25 cellular contexts compared by ENCODE assay signal in the genomic region with DNA sequence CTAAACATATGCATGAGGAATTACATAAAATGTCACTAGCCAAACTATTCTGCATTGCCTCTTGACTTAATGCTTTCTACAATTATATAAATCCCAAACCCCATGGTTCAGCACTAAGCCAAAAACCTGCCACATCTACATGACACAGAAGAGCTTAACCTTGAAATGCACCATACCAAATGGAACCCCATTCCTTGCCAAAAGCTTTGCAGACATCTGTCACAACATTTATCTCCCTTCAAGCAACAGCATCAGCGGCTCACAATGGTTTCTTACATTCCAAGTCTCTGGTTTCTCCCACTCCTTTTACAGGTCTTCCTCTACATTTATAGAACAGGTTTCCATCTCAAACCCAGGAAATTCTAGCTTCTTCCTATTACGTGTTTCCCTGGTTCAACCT.
"Had no signal": no experiment of that assay in that cellular context is flagged by ENCODE, and none has a peak within 500 bp of the region (broad histone marks: within the 10 kb centered on the region; RNA-seq: fewer than 3 reads in every experiment).

No MANE protein-coding gene starts in this region.

- H3K27ac Mint-ChIP-seq: activated CD4-positive, alpha-beta T cell treated with anti-CD3 and anti-CD28 coated beads for 36 hours; activated naive CD4-positive, alpha-beta T cell treated with anti-CD3 and anti-CD28 coated beads for 36 hours; activated naive CD8-positive, alpha-beta T cell treated with anti-CD3 and anti-CD28 coated beads for 36 hours; dendritic cell treated with granulocyte-macrophage colony-stimulating factor and Interleukin-4, amounts not matched to agents 40 ng/mL and 50 ng/mL, for 4 days; mesothelial cell of epicardium; naive thymus-derived CD4-positive, alpha-beta T cell had no signal

- H3K27me3 Mint-ChIP-seq: dendritic cell treated with granulocyte-macrophage colony-stimulating factor and Interleukin-4, amounts not matched to agents 40 ng/mL and 50 ng/mL, for 4 days had no signal

- H3K9me3 ChIP-seq: adrenal gland, ascending aorta, esophagus muscularis mucosa, heart left ventricle, testis, transverse colon had no signal

- H3K4me1 Mint-ChIP-seq: activated CD4-positive, alpha-beta T cell treated with anti-CD3 and anti-CD28 coated beads for 36 hours; activated naive CD8-positive, alpha-beta T cell treated with anti-CD3 and anti-CD28 coated beads for 36 hours; mesothelial cell of epicardium had no signal

- H3K27ac ChIP-seq: adrenal gland, ascending aorta, brain microvascular endothelial cell, esophagus muscularis mucosa, foreskin keratinocyte, heart left ventricle, parathyroid adenoma, testis, transverse colon had no signal

- H3K4me3 Mint-ChIP-seq: activated CD4-positive, alpha-beta T cell treated with anti-CD3 and anti-CD28 coated beads for 36 hours; activated naive CD4-positive, alpha-beta T cell treated with anti-CD3 and anti-CD28 coated beads for 36 hours; activated naive CD8-positive, alpha-beta T cell treated with anti-CD3 and anti-CD28 coated beads for 36 hours; dendritic cell treated with granulocyte-macrophage colony-stimulating factor and Interleukin-4, amounts not matched to agents 40 ng/mL and 50 ng/mL, for 4 days; mesothelial cell of epicardium; naive thymus-derived CD4-positive, alpha-beta T cell; neural crest cell had no signal

- H3K4me3 ChIP-seq: adrenal gland, ascending aorta, esophagus muscularis mucosa, heart left ventricle, testis, transverse colon had no signal

- H3K36me3 Mint-ChIP-seq: activated naive CD8-positive, alpha-beta T cell treated with anti-CD3 and anti-CD28 coated beads for 36 hours; mesothelial cell of epicardium; naive thymus-derived CD4-positive, alpha-beta T cell had no signal

- H3K27me3 ChIP-seq: adrenal gland, ascending aorta, brain microvascular endothelial cell, esophagus muscularis mucosa, testis had no signal

- DNase-seq: activated CD4-positive, alpha-beta T cell treated with anti-CD3 and anti-CD28 coated beads for 36 hours; activated CD4-positive, alpha-beta T cell treated with anti-CD3 and anti-CD28 coated beads, Interleukin-2, amount 50 U/mL, for 4 hours; activated CD4-positive, CD25-positive, alpha-beta regulatory T cell; activated CD8-positive, alpha-beta memory T cell treated with anti-CD3 and anti-CD28 coated beads for 24 hours; activated effector memory CD4-positive, alpha-beta T cell treated with anti-CD3 and anti-CD28 coated beads, Interleukin-2, amount 50 U/mL, for 16 hours; activated naive CD4-positive, alpha-beta T cell treated with anti-CD3 and anti-CD28 coated beads for 36 hours; activated naive CD8-positive, alpha-beta T cell treated with anti-CD3 and anti-CD28 coated beads for 36 hours; adrenal gland; brain microvascular endothelial cell; foreskin keratinocyte; heart left ventricle; hypothalamus; naive thymus-derived CD4-positive, alpha-beta T cell; occipital lobe; right cardiac atrium; stimulated activated CD4-positive, alpha-beta T cell treated with anti-CD3 and anti-CD28 coated beads, Interleukin-2, amount 100 ng/mL, for 48 hours; stimulated activated naive CD4-positive, alpha-beta T cell treated with Interleukin-2 at 50 U/mL for 16 hours; testis; transverse colon had no signal

- H3K9me3 Mint-ChIP-seq: activated naive CD4-positive, alpha-beta T cell treated with anti-CD3 and anti-CD28 coated beads for 36 hours; activated naive CD8-positive, alpha-beta T cell treated with anti-CD3 and anti-CD28 coated beads for 36 hours; dendritic cell treated with granulocyte-macrophage colony-stimulating factor and Interleukin-4, amounts not matched to agents 40 ng/mL and 50 ng/mL, for 4 days; mesothelial cell of epicardium; naive thymus-derived CD4-positive, alpha-beta T cell; neural crest cell had no signal

- H3K4me1 ChIP-seq: adrenal gland, ascending aorta, esophagus muscularis mucosa, foreskin keratinocyte, heart left ventricle, testis, transverse colon had no signal

- H3K36me3 ChIP-seq: adrenal gland, ascending aorta, brain microvascular endothelial cell, esophagus muscularis mucosa, heart left ventricle, transverse colon had no signal

- ATAC-seq: activated CD4-positive, alpha-beta T cell treated with anti-CD3 and anti-CD28 coated beads for 36 hours; foreskin keratinocyte; heart left ventricle; naive thymus-derived CD4-positive, alpha-beta T cell; right cardiac atrium had no signal
